ENCODE assay signal across 1 cellular context in genomic region chr3:3828417-3828816, GRCh38. TPM values are rescaled to one million over a fixed set of nuclear protein-coding genes. Genes with fewer than 3 reads are reported as not detected.
"Had no signal": no experiment of that assay in that cellular context is flagged by ENCODE, and none has a peak within 500 bp of the region (broad histone marks: within the 10 kb centered on the region; RNA-seq: fewer than 3 reads in every experiment).

No MANE protein-coding gene starts in this region.

RNA-seq across cellular contexts. Expression of gene LRRN1, which starts 29.2 kb away (rescaled TPM):
- polyA plus RNA-seq: K562 had no signal
